In genomic region chr1:207861442-207862177, GRCh38 we compare ENCODE assay signal across 8 cellular contexts. TPM values are rescaled to one million over a fixed set of nuclear protein-coding genes. Genes with fewer than 3 reads are reported as not detected.
DNase-seq lines count a peak whose midpoint lies in the region; ATAC-seq and TF ChIP-seq lines count a peak whose summit lies in the region.

No MANE protein-coding gene starts in this region.

- no peak overlapping the region for H3K4me3 ChIP-seq in esophagus squamous epithelium

- H3K36me3 ChIP-seq in esophagus squamous epithelium, result peaks cover 0 to 81% (median 0%) of the 10 kb centered on the region in 3 donors

- intact Hi-C loops in esophagus squamous epithelium (cut with DNase I), result no loop called here

- peaks cover 18 to 97% (median 46%) of the 10 kb centered on the region in 3 donors for H3K4me1 ChIP-seq in esophagus squamous epithelium

- 73 to 77% methylated on average over 8 to 9 of the region's 9 CpGs for WGBS in esophagus squamous epithelium, 2 donors

- DNase-seq in stimulated activated CD4-positive, alpha-beta T cell treated with anti-CD3 and anti-CD28 coated beads, Interleukin-2, amount 100 ng/mL, for 24 hours, result peak; percentile 28 to 41
- DNase-seq in stimulated activated CD4-positive, alpha-beta T cell treated with anti-CD3 and anti-CD28 coated beads, Interleukin-2, amount 100 ng/mL, for 48 hours, result no peak
- peak; percentile 46 for DNase-seq in activated CD4-positive, alpha-beta T cell treated with anti-CD3 and anti-CD28 coated beads for 48 hours
- DNase-seq in esophagus squamous epithelium (lab: John Stamatoyannopoulos, UW), result no peak
- peak; percentile 40 for DNase-seq in ureter (ENCODE audit: low spot score)
- no peak for DNase-seq in mesenteric fat pad (ENCODE audit: low spot score)
- DNase-seq in NCI-H526 treated with DMSO at 0.1 percent for 48 hours (lab: John Stamatoyannopoulos, UW), result no peak

- no peak for ATAC-seq in HG02763 (IDR thresholded peaks at IDR 0.05; ENCODE audit: unreplicated experiment)

- peak overlapping the region; percentile 6 to 98 (median 30) for H3K27ac ChIP-seq in esophagus squamous epithelium

- H3K27me3 ChIP-seq in esophagus squamous epithelium, result no peaks in the 10 kb centered on the region

- H3K9me3 ChIP-seq in esophagus squamous epithelium, result no peaks in the 10 kb centered on the region

- TF ChIP-seq POLR2A in esophagus squamous epithelium (IDR thresholded peaks at IDR 0.05), result no peak

- no peak for TF ChIP-seq CTCF in esophagus squamous epithelium (IDR thresholded peaks at IDR 0.05)

RNA-seq across cellular contexts. Expression of gene CD34, which starts 49.3 kb away (rescaled TPM):
- total RNA-seq in esophagus squamous epithelium (10 to 100 TPM in 2 of 4 donors, 1 to 10 TPM in 2; 1.3 to 32.2 (median 11.0) TPM), ureter (40.9 TPM), mesenteric fat pad (45.5 TPM)

Comparison
In these comparisons a context has a peak if more than half of its experiments do, and no peak if none do; other contexts are left out.
1. DNase-seq: peak in stimulated activated CD4-positive, alpha-beta T cell treated with anti-CD3 and anti-CD28 coated beads, Interleukin-2, amount 100 ng/mL, for 24 hours (2 of 2), activated CD4-positive, alpha-beta T cell treated with anti-CD3 and anti-CD28 coated beads for 48 hours (single experiment) and ureter (single experiment); none in stimulated activated CD4-positive, alpha-beta T cell treated with anti-CD3 and anti-CD28 coated beads, Interleukin-2, amount 100 ng/mL, for 48 hours (0 of 2), esophagus squamous epithelium (single experiment), mesenteric fat pad (single experiment) and NCI-H526 treated with DMSO at 0.1 percent for 48 hours (single experiment).